16 cellular contexts compared by ENCODE assay signal in genomic region chr16:73051903-73052302, GRCh38. TPM values are rescaled to one million over a fixed set of nuclear protein-coding genes. Genes with fewer than 3 reads are reported as not detected.
DNase-seq lines count a peak whose midpoint lies in the region; TF ChIP-seq lines count a peak whose summit lies in the region.
"Had no signal": no experiment of that assay in that cellular context is flagged by ENCODE, and none has a peak within 500 bp of the region (broad histone marks: within the 10 kb centered on the region; RNA-seq: fewer than 3 reads in every experiment).

No MANE protein-coding gene starts in this region.

- H3K4me3 ChIP-seq in dorsolateral prefrontal cortex (no peak overlapping the region), neural cell (ENCODE audit: low read length) (peak overlapping the region; percentile 75), tibial nerve (no peak overlapping the region)

- H3K9ac ChIP-seq in neural cell (ENCODE audit: low read length): peak overlapping the region; percentile 98

- H3K27ac ChIP-seq in dorsolateral prefrontal cortex (peak overlapping the region in 48 of 59 donors; percentile 16 to 96 (median 80)), neural cell (ENCODE audit: low read length) (peak overlapping the region; percentile 99), tibial nerve (peak overlapping the region in 3 of 4 donors; percentile 40 to 99 (median 97))

- intact Hi-C loops in dorsolateral prefrontal cortex (cut with DNase I): no loop called here

- H3K9me3 ChIP-seq in neural cell (ENCODE audit: low read length) (no peaks in the 10 kb centered on the region), tibial nerve (no peaks in the 10 kb centered on the region)

- H3K4me1 ChIP-seq in tibial nerve: peaks cover 0 to 86% (median 44%) of the 10 kb centered on the region in 4 donors

- H2AFZ ChIP-seq in neural cell (ENCODE audit: low read depth, low read length): no peak overlapping the region

- no peak for TF ChIP-seq EP300 in neural cell (conservative IDR thresholded peaks at IDR 0.05; ENCODE audit: poor library complexity, severe bottlenecking)
- TF ChIP-seq EP300 in tibial nerve (IDR thresholded peaks at IDR 0.05): no peak

- TF ChIP-seq CTCF in dorsolateral prefrontal cortex (IDR thresholded peaks at IDR 0.05 in 54 of 56, conservative IDR thresholded peaks at IDR 0.05 in 2 of 56; ENCODE audit: low read depth in 1 of 56, partially characterized antibody in 56 of 56) (no peak), neural cell (IDR thresholded peaks at IDR 0.05; ENCODE audit: poor library complexity, severe bottlenecking) (no peak), tibial nerve (IDR thresholded peaks at IDR 0.05) (no peak)

- no peak overlapping the region for H3K27ac Mint-ChIP-seq in activated CD4-positive, alpha-beta memory T cell treated with anti-CD3 and anti-CD28 coated beads, Interleukin-2, amount 10 ng/mL, durations not matched to agents 7 days and 5 days

- peaks cover 97% of the 10 kb centered on the region for H3K79me2 ChIP-seq in neural cell (replicated peaks; ENCODE audit: insufficient read depth, low read length)

- TF ChIP-seq RAD21 in neural cell (conservative IDR thresholded peaks at IDR 0.05): no peak

- CTCF ChIA-PET in activated CD4-positive, alpha-beta memory T cell treated with anti-CD3 and anti-CD28 coated beads, Interleukin-2, amount 10 ng/mL, durations not matched to agents 7 days and 5 days (lab: Charles Lee): no interaction called here

- no peaks in the 10 kb centered on the region for H3K36me3 Mint-ChIP-seq in activated CD4-positive, alpha-beta memory T cell treated with anti-CD3 and anti-CD28 coated beads, Interleukin-2, amount 10 ng/mL, durations not matched to agents 7 days and 5 days (ENCODE audit: low read depth)

- no peaks in the 10 kb centered on the region for H3K36me3 ChIP-seq in neural cell (ENCODE audit: insufficient read depth, low read length)
- H3K36me3 ChIP-seq in tibial nerve: no peaks in the 10 kb centered on the region

- H4K20me1 ChIP-seq in neural cell (ENCODE audit: insufficient read depth): no peaks in the 10 kb centered on the region

- H3K9me3 Mint-ChIP-seq in activated CD4-positive, alpha-beta memory T cell treated with anti-CD3 and anti-CD28 coated beads, Interleukin-2, amount 10 ng/mL, durations not matched to agents 7 days and 5 days: no peaks in the 10 kb centered on the region

- peaks cover 38% of the 10 kb centered on the region for H3K27me3 Mint-ChIP-seq in activated CD4-positive, alpha-beta memory T cell treated with anti-CD3 and anti-CD28 coated beads, Interleukin-2, amount 10 ng/mL, durations not matched to agents 7 days and 5 days

- POLR2A ChIA-PET in activated CD4-positive, alpha-beta memory T cell treated with anti-CD3 and anti-CD28 coated beads, Interleukin-2, amount 10 ng/mL, durations not matched to agents 7 days and 5 days (lab: Charles Lee): no interaction called here

- H3K4me1 Mint-ChIP-seq in activated CD4-positive, alpha-beta memory T cell treated with anti-CD3 and anti-CD28 coated beads, Interleukin-2, amount 10 ng/mL, durations not matched to agents 7 days and 5 days: peaks cover 7% of the 10 kb centered on the region

- WGBS in tibial nerve, 2 donors: 86 to 87% methylated on average over 9 of the region's 9 CpGs

- H3K27me3 ChIP-seq in dorsolateral prefrontal cortex (peaks cover 0 to 7% (median 0%) of the 10 kb centered on the region in 45 donors), neural cell (ENCODE audit: insufficient read depth, low read depth, low read length) (no peaks in the 10 kb centered on the region), tibial nerve (no peaks in the 10 kb centered on the region)

- no peak for TF ChIP-seq POLR2A in tibial nerve (IDR thresholded peaks at IDR 0.05)

- H3F3A ChIP-seq in neural cell (ENCODE audit: insufficient read depth, low read length, poor library complexity, severe bottlenecking): peaks cover 21% of the 10 kb centered on the region

- H3K4me2 ChIP-seq in neural cell (ENCODE audit: low read length): peak overlapping the region; percentile 96

- no peaks in the 10 kb centered on the region for H3K9me2 ChIP-seq in neural cell (ENCODE audit: insufficient read depth, low read length)

- H3K4me3 Mint-ChIP-seq in activated CD4-positive, alpha-beta memory T cell treated with anti-CD3 and anti-CD28 coated beads, Interleukin-2, amount 10 ng/mL, durations not matched to agents 7 days and 5 days: no peak overlapping the region

- peak; percentile 61 for DNase-seq in NCI-H2107 treated with DMSO at 0.1 percent for 48 hours (lab: John Stamatoyannopoulos, UW; ENCODE audit: unreplicated experiment)
- no peak for DNase-seq in NCI-H2107 (lab: John Stamatoyannopoulos, UW)
- no peak for DNase-seq in dorsolateral prefrontal cortex
- no peak for DNase-seq in tibial nerve (ENCODE audit: low spot score in 2 of 2)
- no peak for DNase-seq in activated CD4-positive, alpha-beta memory T cell treated with anti-CD3 and anti-CD28 coated beads, Interleukin-2, amount 10 ng/mL, durations not matched to agents 7 days and 5 days
- no peak for DNase-seq in stimulated activated CD4-positive, alpha-beta T cell treated with anti-CD3 and anti-CD28 coated beads, Interleukin-2, amount 100 ng/mL, for 48 hours
- DNase-seq in RPMI8226: no peak
- DNase-seq: activated effector memory CD4-positive, alpha-beta T cell treated with Interleukin-2 at 50 U/mL for 16 hours; amniotic stem cell; cortex of kidney; erythroblast; H7; hypothalamus; NCI-H526; PC-3 had no signal

TF ChIP-seq in neural cell, 6 proteins besides CTCF, POLR2A, EP300 and RAD21:
- no peak for TF ChIP-seq TAF1 (IDR thresholded peaks at IDR 0.05; ENCODE audit: low read depth)
- TF ChIP-seq EZH2 (IDR thresholded peaks at IDR 0.05; ENCODE audit: borderline replicate concordance, insufficient read depth, low read length, poor library complexity, severe bottlenecking): no peak
- peak; percentile 55 for TF ChIP-seq POLR2AphosphoS5 (IDR thresholded peaks at IDR 0.05)
- TF ChIP-seq SMC3 (conservative IDR thresholded peaks at IDR 0.05; ENCODE audit: poor library complexity): no peak
- no peak for TF ChIP-seq MXI1 (conservative IDR thresholded peaks at IDR 0.05; ENCODE audit: poor library complexity, severe bottlenecking)

RNA-seq across cellular contexts. Expression of gene ZFHX3, which starts 4.0 kb away (rescaled TPM):
- 10 to 100 TPM in 109 of 120 experiments, 1 to 10 TPM in 11; 7.3 to 24.4 (median 13.4) TPM for total RNA-seq in dorsolateral prefrontal cortex
- polyA plus RNA-seq in neural cell: 26.4 and 27.7 TPM in 2 replicates
- polyA minus RNA-seq in neural cell: 112 and 179 TPM in 2 replicates
- 10 to 100 TPM; 36.3 to 44.0 (median 38.1) TPM for total RNA-seq in tibial nerve
- under 1 TPM; 0.38 to 0.43 TPM for total RNA-seq in activated CD4-positive, alpha-beta memory T cell treated with anti-CD3 and anti-CD28 coated beads, Interleukin-2, amount 10 ng/mL, durations not matched to agents 7 days and 5 days

Comparison
In these comparisons a context has a peak if more than half of its experiments do, and no peak if none do; other contexts are left out.
1. RNA of gene ZFHX3, which starts 4.0 kb away (total RNA-seq): 36.3 to 44.0 TPM in tibial nerve and 7.3 to 24.4 TPM in dorsolateral prefrontal cortex; 0.38 to 0.43 TPM in activated CD4-positive, alpha-beta memory T cell treated with anti-CD3 and anti-CD28 coated beads, Interleukin-2, amount 10 ng/mL, durations not matched to agents 7 days and 5 days; every median in the first group is over 4 times any median in the second.
2. Peak in every context shown above with its lines, with median percentiles within 50 percentile points of each other: H3K27ac ChIP-seq.